8 cellular contexts compared by ENCODE assay signal in genomic region chr17:62995377-62995885, GRCh38.
DNase-seq lines count a peak whose midpoint lies in the region; ATAC-seq, FAIRE-seq and TF ChIP-seq lines count a peak whose summit lies in the region.

No MANE protein-coding gene starts in this region.

- H3K27ac ChIP-seq in epithelial cell of prostate (peak overlapping the region; percentile 26), neutrophil (peak overlapping the region; percentile 80), tibial artery (no peak overlapping the region)

- FAIRE-seq in HTR-8/SVneo (lab: Jason Lieb, UNC): peak; percentile 88

- H3K4me3 ChIP-seq in neutrophil (ENCODE audit: low read depth in 1 of 2, low read length in 1 of 2): peak overlapping the region; percentile 25 to 30
- no peak overlapping the region for H3K4me3 ChIP-seq in tibial artery

- H3K27me3 ChIP-seq in neutrophil (no peaks in the 10 kb centered on the region), tibial artery (no peaks in the 10 kb centered on the region)

- intact Hi-C loops in tibial artery (cut with DNase I; ENCODE audit: low total_unique reads): no loop called here

- ATAC-seq in GM21423 (IDR thresholded peaks at IDR 0.05; ENCODE audit: unreplicated experiment): no peak
- ATAC-seq in HG03175 (IDR thresholded peaks at IDR 0.05; ENCODE audit: unreplicated experiment): no peak

- H3K4me1 ChIP-seq in neutrophil (ENCODE audit: control insufficient read depth in 1 of 2, insufficient read depth in 1 of 2, low read depth in 1 of 2, low read length in 1 of 2) (peaks cover 26 to 37% of the 10 kb centered on the region in 2 experiments), tibial artery (no peaks in the 10 kb centered on the region)

- TF ChIP-seq CTCF in neutrophil (IDR thresholded peaks at IDR 0.05) (no peak), tibial artery (IDR thresholded peaks at IDR 0.05) (peak in 1 of 2 experiments; percentile 16)

- H3K9me3 ChIP-seq in neutrophil: no peaks in the 10 kb centered on the region
- no peaks in the 10 kb centered on the region for H3K9me3 ChIP-seq in tibial artery

- H3K36me3 ChIP-seq in neutrophil: no peaks in the 10 kb centered on the region
- H3K36me3 ChIP-seq in tibial artery: no peaks in the 10 kb centered on the region

- DNase-seq in D341Med (ENCODE audit: low spot score) (peak; percentile 69), HTR-8/SVneo (ENCODE audit: insufficient read length, low spot score) (peak; percentile 48), RPMI8226 (peak; percentile 54), epithelial cell of prostate (ENCODE audit: low read depth, low spot score) (no peak), tibial artery (no peak)

Comparison
In these comparisons a context has a peak if more than half of its experiments do, and no peak if none do; other contexts are left out.
1. DNase-seq: peak in D341Med (single experiment), HTR-8/SVneo (single experiment) and RPMI8226 (single experiment); none in epithelial cell of prostate (single experiment) and tibial artery (0 of 2).
2. H3K27ac ChIP-seq: peak in epithelial cell of prostate (single experiment) and neutrophil (single experiment); none in tibial artery (0 of 2).
3. H3K4me3 ChIP-seq: peak in neutrophil (2 of 2); none in tibial artery (0 of 2).